Comparison of ENCODE assay signal across 1 cellular context in genomic region chr1:220785166-220786056, GRCh38.
TF ChIP-seq lines count a peak whose summit lies in the region.

No MANE protein-coding gene starts in this region.

TF ChIP-seq in H1, 55 proteins besides CTCF, POLR2A, EP300 and RAD21:
- no peak for TF ChIP-seq RNF2 (IDR thresholded peaks at IDR 0.05; ENCODE audit: borderline replicate concordance, low read depth, low read length, missing control alignments, poor library complexity, severe bottlenecking)
- TF ChIP-seq, protein P1, sequence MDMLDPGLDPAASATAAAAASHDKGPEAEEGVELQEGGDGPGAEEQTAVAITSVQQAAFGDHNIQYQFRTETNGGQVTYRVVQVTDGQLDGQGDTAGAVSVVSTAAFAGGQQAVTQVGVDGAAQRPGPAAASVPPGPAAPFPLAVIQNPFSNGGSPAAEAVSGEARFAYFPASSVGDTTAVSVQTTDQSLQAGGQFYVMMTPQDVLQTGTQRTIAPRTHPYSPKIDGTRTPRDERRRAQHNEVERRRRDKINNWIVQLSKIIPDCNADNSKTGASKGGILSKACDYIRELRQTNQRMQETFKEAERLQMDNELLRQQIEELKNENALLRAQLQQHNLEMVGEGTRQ (IDR thresholded peaks at IDR 0.05; ENCODE audit: low read length): no peak
- TF ChIP-seq MAX (IDR thresholded peaks at IDR 0.05): no peak
- TF ChIP-seq CHD7 (IDR thresholded peaks at IDR 0.05; ENCODE audit: insufficient replicate concordance, low read length): no peak
- TF ChIP-seq SUZ12 (IDR thresholded peaks at IDR 0.05; ENCODE audit: low read length): no peak
- TF ChIP-seq CHD1 (IDR thresholded peaks at IDR 0.05; ENCODE audit: low read depth, low read length): no peak
- no peak for TF ChIP-seq CBX8 (IDR thresholded peaks at IDR 0.05; ENCODE audit: borderline replicate concordance, low read depth, low read length)
- TF ChIP-seq SRF (IDR thresholded peaks at IDR 0.05; ENCODE audit: low read depth, low read length): no peak
- no peak for TF ChIP-seq CEBPB (IDR thresholded peaks at IDR 0.05; ENCODE audit: low read depth, low read length)
- TF ChIP-seq SP2 (IDR thresholded peaks at IDR 0.05; ENCODE audit: low read length): no peak
- no peak for TF ChIP-seq GTF2F1 (IDR thresholded peaks at IDR 0.05; ENCODE audit: borderline replicate concordance, low read depth, low read length)
- TF ChIP-seq NANOG (IDR thresholded peaks at IDR 0.05; ENCODE audit: insufficient read depth, low read depth, low read length, poor library complexity, severe bottlenecking): no peak
TF ChIP-seq in H1: peak in this region for 0.
